Comparison of ENCODE assay signal across 16 cellular contexts in the genomic region with DNA sequence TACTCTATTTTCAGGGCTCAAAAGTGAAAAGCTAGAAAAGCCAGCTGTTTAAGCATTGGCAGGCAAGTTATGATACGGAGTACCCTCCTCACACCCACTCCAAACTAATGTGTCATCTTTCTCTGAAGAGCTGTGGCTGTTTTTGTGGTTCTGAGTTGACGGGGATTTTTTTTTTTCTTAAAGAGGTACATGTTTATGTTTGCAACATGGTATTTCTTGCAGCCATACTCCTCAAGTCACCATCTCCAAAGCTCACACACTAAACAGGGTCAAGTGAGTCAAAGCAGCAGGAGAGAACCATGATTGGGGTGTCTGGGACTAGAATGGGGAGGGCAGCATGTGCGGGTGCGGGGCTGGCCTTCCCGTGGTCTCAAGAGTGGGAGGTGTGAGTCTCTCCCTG.
DNase-seq lines count a peak whose midpoint lies in the region; ATAC-seq and FAIRE-seq lines count a peak whose summit lies in the region.
"Had no signal": no experiment of that assay in that cellular context is flagged by ENCODE, and none has a peak within 500 bp of the region (broad histone marks: within the 10 kb centered on the region; RNA-seq: fewer than 3 reads in every experiment).

No MANE protein-coding gene starts in this region.

- peak overlapping the region; percentile 29 for H3K27ac Mint-ChIP-seq in activated T-cell treated with anti-CD3 and anti-CD28 coated beads, Interleukin-2, amount 50 U/mL, for 24 hours
- H3K27ac Mint-ChIP-seq in activated naive CD8-positive, alpha-beta T cell treated with anti-CD3 and anti-CD28 coated beads for 36 hours, result no peak overlapping the region
- H3K27ac Mint-ChIP-seq in natural killer cell treated with Interleukin-12 subunit alpha and Interleukin-12 subunit beta and Interleukin-15 and Interleukin-18, amount 100 ng/mL, for 72 hours, result peak overlapping the region; percentile 13 to 91
- H3K27ac Mint-ChIP-seq: WTC11 had no signal

- peaks cover 10% of the 10 kb centered on the region for H3K9me3 Mint-ChIP-seq in activated T-cell treated with anti-CD3 and anti-CD28 coated beads, Interleukin-2, amount 50 U/mL, for 24 hours
- peaks cover 10% of the 10 kb centered on the region for H3K9me3 Mint-ChIP-seq in activated naive CD8-positive, alpha-beta T cell treated with anti-CD3 and anti-CD28 coated beads for 36 hours
- H3K9me3 Mint-ChIP-seq in natural killer cell treated with Interleukin-12 subunit alpha and Interleukin-12 subunit beta and Interleukin-15 and Interleukin-18, amount 100 ng/mL, for 72 hours, result peaks cover 6% of the 10 kb centered on the region

- H3K4me3 Mint-ChIP-seq in activated T-cell treated with anti-CD3 and anti-CD28 coated beads, Interleukin-2, amount 50 U/mL, for 24 hours, result no peak overlapping the region
- no peak overlapping the region for H3K4me3 Mint-ChIP-seq in activated naive CD8-positive, alpha-beta T cell treated with anti-CD3 and anti-CD28 coated beads for 36 hours
- peak overlapping the region; percentile 71 for H3K4me3 Mint-ChIP-seq in natural killer cell treated with Interleukin-12 subunit alpha and Interleukin-12 subunit beta and Interleukin-15 and Interleukin-18, amount 100 ng/mL, for 72 hours
- H3K4me3 Mint-ChIP-seq: CD14-positive monocyte, WTC11 had no signal

- H3K4me1 Mint-ChIP-seq in activated T-cell treated with anti-CD3 and anti-CD28 coated beads, Interleukin-2, amount 50 U/mL, for 24 hours (ENCODE audit: low read depth), result peaks cover 27% of the 10 kb centered on the region
- H3K4me1 Mint-ChIP-seq in activated naive CD8-positive, alpha-beta T cell treated with anti-CD3 and anti-CD28 coated beads for 36 hours, result peaks cover 12% of the 10 kb centered on the region
- H3K4me1 Mint-ChIP-seq in natural killer cell treated with Interleukin-12 subunit alpha and Interleukin-12 subunit beta and Interleukin-15 and Interleukin-18, amount 100 ng/mL, for 72 hours (ENCODE audit: low read depth in 2 of 2), result peaks cover 40 to 44% of the 10 kb centered on the region in 2 donors
- H3K4me1 Mint-ChIP-seq: WTC11 had no signal

- peak; percentile 86 to 89 for ATAC-seq in natural killer cell treated with Interleukin-12 subunit alpha and Interleukin-12 subunit beta and Interleukin-15 and Interleukin-18, amount 100 ng/mL, for 72 hours
- ATAC-seq: HCT116, HepG2, left lung, WTC11 had no signal

- H3K27me3 Mint-ChIP-seq in activated T-cell treated with anti-CD3 and anti-CD28 coated beads, Interleukin-2, amount 50 U/mL, for 24 hours, result no peaks in the 10 kb centered on the region
- H3K27me3 Mint-ChIP-seq in activated naive CD8-positive, alpha-beta T cell treated with anti-CD3 and anti-CD28 coated beads for 36 hours, result no peaks in the 10 kb centered on the region
- no peaks in the 10 kb centered on the region for H3K27me3 Mint-ChIP-seq in natural killer cell treated with Interleukin-12 subunit alpha and Interleukin-12 subunit beta and Interleukin-15 and Interleukin-18, amount 100 ng/mL, for 72 hours

- no peak for FAIRE-seq in RCC 7860 (lab: Jason Lieb, UNC)
- FAIRE-seq: HepG2 had no signal

- peak; percentile 34 for DNase-seq in activated T-cell treated with anti-CD3 and anti-CD28 coated beads, Interleukin-2, amount 50 U/mL, for 24 hours
- DNase-seq in activated T-cell treated with anti-CD3 and anti-CD28 coated beads for 4 hours (no peak), M059J (ENCODE audit: low read depth) (peak; percentile 27), D341Med (ENCODE audit: low spot score) (no peak), RCC 7860 (ENCODE audit: low spot score) (no peak), NCI-H1417 treated with DMSO at 0.1 percent for 48 hours (lab: John Stamatoyannopoulos, UW) (no peak)
- DNase-seq in activated naive CD8-positive, alpha-beta T cell treated with anti-CD3 and anti-CD28 coated beads for 36 hours, result peak; percentile 2
- no peak for DNase-seq in natural killer cell treated with Interleukin-12 subunit alpha and Interleukin-12 subunit beta and Interleukin-15 and Interleukin-18, amount 100 ng/mL, for 72 hours (ENCODE audit: low spot score)
- DNase-seq: effector CD8-positive, alpha-beta T cell; left lung; MG63; stimulated activated CD4-positive, alpha-beta T cell treated with anti-CD3 and anti-CD28 coated beads, Interleukin-12 subunit alpha, Interleukin-12 subunit beta, amount 100 ng/mL, for 4 hours had no signal

- peaks cover 21% of the 10 kb centered on the region for H3K36me3 Mint-ChIP-seq in activated T-cell treated with anti-CD3 and anti-CD28 coated beads, Interleukin-2, amount 50 U/mL, for 24 hours (ENCODE audit: low read depth)
- peaks cover 19% of the 10 kb centered on the region for H3K36me3 Mint-ChIP-seq in activated naive CD8-positive, alpha-beta T cell treated with anti-CD3 and anti-CD28 coated beads for 36 hours
- peaks cover 10% of the 10 kb centered on the region for H3K36me3 Mint-ChIP-seq in natural killer cell treated with Interleukin-12 subunit alpha and Interleukin-12 subunit beta and Interleukin-15 and Interleukin-18, amount 100 ng/mL, for 72 hours

Comparison
In these comparisons a context has a peak if more than half of its experiments do, and no peak if none do; other contexts are left out.
1. DNase-seq: peak in activated T-cell treated with anti-CD3 and anti-CD28 coated beads, Interleukin-2, amount 50 U/mL, for 24 hours (single experiment), M059J (single experiment) and activated naive CD8-positive, alpha-beta T cell treated with anti-CD3 and anti-CD28 coated beads for 36 hours (single experiment); none in activated T-cell treated with anti-CD3 and anti-CD28 coated beads for 4 hours (single experiment), natural killer cell treated with Interleukin-12 subunit alpha and Interleukin-12 subunit beta and Interleukin-15 and Interleukin-18, amount 100 ng/mL, for 72 hours (single experiment), D341Med (single experiment), RCC 7860 (single experiment) and NCI-H1417 treated with DMSO at 0.1 percent for 48 hours (single experiment).